8 cellular contexts compared by ENCODE assay signal in genomic region chr4:77156533-77156911, GRCh38. TPM values are rescaled to one million over a fixed set of nuclear protein-coding genes. Genes with fewer than 3 reads are reported as not detected.
DNase-seq lines count a peak whose midpoint lies in the region; ATAC-seq and TF ChIP-seq lines count a peak whose summit lies in the region.

No MANE protein-coding gene starts in this region.

- in situ Hi-C loops in GM13977 (cut with MboI; ENCODE audit: low pct_unique_long_range_greater_than_20kb, low sequenced_read_pairs, unreplicated experiment), result no loop called here

- H3K36me3 ChIP-seq in ascending aorta, result peaks cover 10 to 11% of the 10 kb centered on the region in 2 donors
- peaks cover 6% of the 10 kb centered on the region for H3K36me3 ChIP-seq in right atrium auricular region
- H3K36me3 ChIP-seq in psoas muscle (ENCODE audit: insufficient read depth in 1 of 2, low read depth in 1 of 2), result peaks cover 0 to 11% of the 10 kb centered on the region in 2 donors
- no peaks in the 10 kb centered on the region for H3K36me3 ChIP-seq in uterus

- H3K27me3 ChIP-seq in ascending aorta, result no peaks in the 10 kb centered on the region
- no peaks in the 10 kb centered on the region for H3K27me3 ChIP-seq in right atrium auricular region
- no peaks in the 10 kb centered on the region for H3K27me3 ChIP-seq in psoas muscle (ENCODE audit: insufficient read depth in 3 of 3, low read length in 2 of 3)
- no peaks in the 10 kb centered on the region for H3K27me3 ChIP-seq in uterus

- H3K4me3 ChIP-seq in ascending aorta (peak overlapping the region; percentile 96 to 98), right atrium auricular region (peak overlapping the region; percentile 69 to 95), psoas muscle (peak overlapping the region; percentile 92), uterus (peak overlapping the region; percentile 78 to 91)

- peak; percentile 40 to 72 for TF ChIP-seq POLR2A in uterus (IDR thresholded peaks at IDR 0.05)

- H3K4me1 ChIP-seq in ascending aorta (peaks cover 0 to 7% of the 10 kb centered on the region in 2 donors), right atrium auricular region (peaks cover 0 to 13% of the 10 kb centered on the region in 2 donors), psoas muscle (peaks cover 11% of the 10 kb centered on the region), uterus (peaks cover 0 to 5% of the 10 kb centered on the region in 2 donors)

- no peaks in the 10 kb centered on the region for H3K9me3 ChIP-seq in ascending aorta
- H3K9me3 ChIP-seq in right atrium auricular region, result no peaks in the 10 kb centered on the region
- H3K9me3 ChIP-seq in psoas muscle, result no peaks in the 10 kb centered on the region
- no peaks in the 10 kb centered on the region for H3K9me3 ChIP-seq in uterus

- 0% methylated on average over 17 of the region's 17 CpGs for WGBS in psoas muscle, 3 donors

- TF ChIP-seq CTCF in GM13977 (IDR thresholded peaks at IDR 0.05; ENCODE audit: extremely low read depth, insufficient read depth, missing control alignments) (no peak), ascending aorta (IDR thresholded peaks at IDR 0.05) (no peak), right atrium auricular region (IDR thresholded peaks at IDR 0.05) (no peak), psoas muscle (IDR thresholded peaks at IDR 0.05) (no peak), uterus (IDR thresholded peaks at IDR 0.05) (no peak)

- peak; percentile 98 for DNase-seq in GM13977 (ENCODE audit: low spot score)
- peak; percentile 99 for DNase-seq in NCI-H1436 (lab: John Stamatoyannopoulos, UW)
- DNase-seq in SW480 (ENCODE audit: low spot score), result peak; percentile 98
- DNase-seq in ascending aorta (ENCODE audit: low spot score in 2 of 2), result peak; percentile 93 to 99
- peak; percentile 99 for DNase-seq in right atrium auricular region (ENCODE audit: low spot score)
- DNase-seq in psoas muscle, result peak; percentile 91 to 95
- peak; percentile 94 to 98 for DNase-seq in uterus

- intact Hi-C loops in ascending aorta (cut with DNase I) (loop anchor here (1.0 to 5.0 kb wide), 6 partner anchors 52 to 944 kb away; partner anchors contain the start of gene SCARB2), psoas muscle (cut with DNase I) (loop anchor here (5.0 kb wide), 3 partner anchors 59 to 204 kb away; partner anchors contain the start of gene CCNI (in 1 of the 2)), uterus (cut with DNase I; ENCODE audit: low total_unique reads) (loop anchor here (2.0 kb wide), 1 partner anchor 80 kb away; no protein-coding TSS in a partner anchor)

- ATAC-seq in HG02840 (IDR thresholded peaks at IDR 0.05; ENCODE audit: low FRiP score, unreplicated experiment) (peak; percentile 90), psoas muscle (peak; percentile 97 to 99 (median 98))

- H3K27ac ChIP-seq in ascending aorta (peak overlapping the region; percentile 92 to 97), right atrium auricular region (peak overlapping the region; percentile 88 to 95), psoas muscle (peak overlapping the region; percentile 77), uterus (peak overlapping the region; percentile 91 to 94)

RNA-seq across cellular contexts. Expression of gene CCNG2, which starts 0.5 kb away (rescaled TPM):
- total RNA-seq in ascending aorta (27.8 TPM), right atrium auricular region (1 to 10 TPM; 6.2 to 7.8 TPM), psoas muscle (10 to 100 TPM in 2 of 4 donors, 1 to 10 TPM in 2; 3.1 to 34.6 (median 12.4) TPM), uterus (10 to 100 TPM; 21.3 to 67.0 (median 28.7) TPM)
- polyA plus RNA-seq in psoas muscle, result 1 to 10 TPM; 3.4 to 7.0 (median 3.5) TPM

Comparison
In these comparisons a context has a peak if more than half of its experiments do, and no peak if none do; other contexts are left out.
1. Peak in every context shown above with its lines: DNase-seq, ATAC-seq, H3K4me3 ChIP-seq and H3K27ac ChIP-seq.